1 cellular context compared by ENCODE assay signal in the genomic region with DNA sequence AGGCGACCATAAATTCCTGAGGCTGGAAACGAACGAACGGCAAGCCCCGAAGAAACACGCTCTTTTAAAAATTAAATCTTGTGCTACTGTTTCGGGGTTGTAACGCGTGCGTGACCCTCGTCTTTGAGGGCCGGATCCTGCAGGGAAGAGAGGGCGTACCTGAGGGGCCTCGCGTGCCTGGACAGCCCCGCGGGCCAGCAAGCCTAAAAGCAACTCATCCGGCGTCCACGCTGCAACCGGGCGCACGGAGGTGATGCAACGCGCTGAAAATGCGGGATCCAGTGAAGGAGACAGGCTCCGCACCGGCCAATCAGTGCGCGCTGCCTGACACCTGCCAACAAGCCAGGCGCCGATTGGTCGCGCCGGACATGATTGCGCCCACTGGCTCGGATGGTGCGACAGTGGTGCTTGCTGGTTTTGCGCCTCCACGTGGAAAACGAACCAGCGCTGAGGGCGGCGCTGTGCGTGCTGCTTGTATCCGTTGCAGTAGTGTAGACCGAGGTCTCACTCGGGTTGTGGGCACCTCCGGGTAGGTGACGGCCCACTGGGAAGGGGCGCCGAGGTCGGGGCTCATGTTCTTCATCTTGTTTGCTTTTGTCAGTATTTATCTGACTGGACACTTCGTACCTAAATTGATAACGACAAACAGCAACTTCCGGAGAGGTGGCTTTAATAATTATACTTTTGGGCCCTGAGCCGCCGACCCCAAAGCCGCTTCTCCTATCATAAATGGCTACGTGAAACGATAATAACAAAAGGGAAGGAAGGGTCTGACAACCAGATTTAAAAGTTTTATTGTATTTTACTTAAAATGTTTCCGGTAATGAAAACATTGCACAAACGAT.
TF ChIP-seq lines count a peak whose summit lies in the region.

A gene (minus strand): TSS at position 246 of the 845 bp plus-strand sequence. CDS start 4,278 bp downstream, outside the sequence.

TF ChIP-seq in K562, 482 proteins besides CTCF, POLR2A, EP300 and RAD21 (continued from another document and continues in another):
- TF ChIP-seq, protein P1, sequence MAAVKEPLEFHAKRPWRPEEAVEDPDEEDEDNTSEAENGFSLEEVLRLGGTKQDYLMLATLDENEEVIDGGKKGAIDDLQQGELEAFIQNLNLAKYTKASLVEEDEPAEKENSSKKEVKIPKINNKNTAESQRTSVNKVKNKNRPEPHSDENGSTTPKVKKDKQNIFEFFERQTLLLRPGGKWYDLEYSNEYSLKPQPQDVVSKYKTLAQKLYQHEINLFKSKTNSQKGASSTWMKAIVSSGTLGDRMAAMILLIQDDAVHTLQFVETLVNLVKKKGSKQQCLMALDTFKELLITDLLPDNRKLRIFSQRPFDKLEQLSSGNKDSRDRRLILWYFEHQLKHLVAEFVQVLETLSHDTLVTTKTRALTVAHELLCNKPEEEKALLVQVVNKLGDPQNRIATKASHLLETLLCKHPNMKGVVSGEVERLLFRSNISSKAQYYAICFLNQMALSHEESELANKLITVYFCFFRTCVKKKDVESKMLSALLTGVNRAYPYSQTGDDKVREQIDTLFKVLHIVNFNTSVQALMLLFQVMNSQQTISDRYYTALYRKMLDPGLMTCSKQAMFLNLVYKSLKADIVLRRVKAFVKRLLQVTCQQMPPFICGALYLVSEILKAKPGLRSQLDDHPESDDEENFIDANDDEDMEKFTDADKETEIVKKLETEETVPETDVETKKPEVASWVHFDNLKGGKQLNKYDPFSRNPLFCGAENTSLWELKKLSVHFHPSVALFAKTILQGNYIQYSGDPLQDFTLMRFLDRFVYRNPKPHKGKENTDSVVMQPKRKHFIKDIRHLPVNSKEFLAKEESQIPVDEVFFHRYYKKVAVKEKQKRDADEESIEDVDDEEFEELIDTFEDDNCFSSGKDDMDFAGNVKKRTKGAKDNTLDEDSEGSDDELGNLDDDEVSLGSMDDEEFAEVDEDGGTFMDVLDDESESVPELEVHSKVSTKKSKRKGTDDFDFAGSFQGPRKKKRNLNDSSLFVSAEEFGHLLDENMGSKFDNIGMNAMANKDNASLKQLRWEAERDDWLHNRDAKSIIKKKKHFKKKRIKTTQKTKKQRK (IDR thresholded peaks at IDR 0.05; ENCODE audit: borderline replicate concordance, low read depth, low read length) = no peak
- TF ChIP-seq GATAD2A (IDR thresholded peaks at IDR 0.05) (no peak), ARHGAP35 (IDR thresholded peaks at IDR 0.05; ENCODE audit: partially characterized antibody) (no peak), SIN3A (IDR thresholded peaks at IDR 0.05; ENCODE audit: borderline replicate concordance in 2 of 2, control insufficient read depth in 1 of 2, low read depth in 2 of 2, low read length in 2 of 2) (peak; percentile 89 to 92), FOS (IDR thresholded peaks at IDR 0.05; ENCODE audit: extremely low read depth, insufficient read length) (peak; percentile 99), SOX6 (IDR thresholded peaks at IDR 0.05) (peak; percentile 68), ETV1 (tag; conservative IDR thresholded peaks at IDR 0.05; ENCODE audit: low read depth) (peak; percentile 79), NCOA2 (IDR thresholded peaks at IDR 0.05; ENCODE audit: partially characterized antibody in 2 of 2) (no peak), RCOR1 (IDR thresholded peaks at IDR 0.05; ENCODE audit: borderline replicate concordance in 1 of 2, low read depth in 2 of 2, low read length in 2 of 2) (peak in 1 of 2 experiments; percentile 55; a peak in 1 of 4 replicates), TEAD1 (CRISPR knock-in tag; IDR thresholded peaks at IDR 0.05) (peak in 1 of 2 experiments; percentile 63; a peak in 2 of 4 replicates), PRMT5 (CRISPR knock-in tag; IDR thresholded peaks at IDR 0.05) (no peak), TSC22D4 (tag; IDR thresholded peaks at IDR 0.05) (no peak), ZNF717 (CRISPR knock-in tag; IDR thresholded peaks at IDR 0.05) (no peak), PCBP2 (IDR thresholded peaks at IDR 0.05; ENCODE audit: low read depth, low read length, poor library complexity, severe bottlenecking) (no peak), RBBP5 (IDR thresholded peaks at IDR 0.05; ENCODE audit: borderline replicate concordance, insufficient read depth, low read length, poor library complexity, severe bottlenecking) (peak; percentile 91), PHF21A (IDR thresholded peaks at IDR 0.05; ENCODE audit: borderline replicate concordance, low read depth) (no peak), MCM7 (IDR thresholded peaks at IDR 0.05) (no peak), ZNF3 (CRISPR knock-in tag; IDR thresholded peaks at IDR 0.05) (no peak), FOXP1 (CRISPR knock-in tag; IDR thresholded peaks at IDR 0.05) (peak; percentile 19; the same call in 1 of the 2 replicates), ZNF431 (CRISPR knock-in tag; IDR thresholded peaks at IDR 0.05) (peak; percentile 76; the same call in 1 of the 2 replicates), BRCA1 (IDR thresholded peaks at IDR 0.05) (no peak), BRCA1 (CRISPR knock-in tag; IDR thresholded peaks at IDR 0.05) (no peak), RNF2 (IDR thresholded peaks at IDR 0.05) (peak; percentile 88), MEIS2 (IDR thresholded peaks at IDR 0.05; ENCODE audit: partially characterized antibody) (no peak), PHB2 (IDR thresholded peaks at IDR 0.05; ENCODE audit: low read depth) (no peak), ZNF707 (CRISPR knock-in tag; conservative IDR thresholded peaks at IDR 0.05) (no peak), FOXK1 (CRISPR knock-in tag; IDR thresholded peaks at IDR 0.05; ENCODE audit: borderline replicate concordance) (no peak), ZNF282 (CRISPR knock-in tag; IDR thresholded peaks at IDR 0.05) (no peak)
- TF ChIP-seq, protein P2, sequence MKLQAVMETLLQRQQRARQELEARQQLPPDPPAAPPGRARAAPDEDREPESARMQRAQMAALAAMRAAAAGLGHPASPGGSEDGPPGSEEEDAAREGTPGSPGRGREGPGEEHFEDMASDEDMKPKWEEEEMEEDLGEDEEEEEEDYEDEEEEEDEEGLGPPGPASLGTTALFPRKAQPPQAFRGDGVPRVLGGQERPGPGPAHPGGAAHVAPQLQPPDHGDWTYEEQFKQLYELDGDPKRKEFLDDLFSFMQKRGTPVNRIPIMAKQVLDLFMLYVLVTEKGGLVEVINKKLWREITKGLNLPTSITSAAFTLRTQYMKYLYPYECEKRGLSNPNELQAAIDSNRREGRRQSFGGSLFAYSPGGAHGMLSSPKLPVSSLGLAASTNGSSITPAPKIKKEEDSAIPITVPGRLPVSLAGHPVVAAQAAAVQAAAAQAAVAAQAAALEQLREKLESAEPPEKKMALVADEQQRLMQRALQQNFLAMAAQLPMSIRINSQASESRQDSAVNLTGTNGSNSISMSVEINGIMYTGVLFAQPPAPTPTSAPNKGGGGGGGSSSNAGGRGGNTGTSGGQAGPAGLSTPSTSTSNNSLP (IDR thresholded peaks at IDR 0.05; ENCODE audit: borderline replicate concordance, low read depth, low read length) = no peak
- TF ChIP-seq, protein P3, sequence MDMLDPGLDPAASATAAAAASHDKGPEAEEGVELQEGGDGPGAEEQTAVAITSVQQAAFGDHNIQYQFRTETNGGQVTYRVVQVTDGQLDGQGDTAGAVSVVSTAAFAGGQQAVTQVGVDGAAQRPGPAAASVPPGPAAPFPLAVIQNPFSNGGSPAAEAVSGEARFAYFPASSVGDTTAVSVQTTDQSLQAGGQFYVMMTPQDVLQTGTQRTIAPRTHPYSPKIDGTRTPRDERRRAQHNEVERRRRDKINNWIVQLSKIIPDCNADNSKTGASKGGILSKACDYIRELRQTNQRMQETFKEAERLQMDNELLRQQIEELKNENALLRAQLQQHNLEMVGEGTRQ (CRISPR knock-in tag; IDR thresholded peaks at IDR 0.05) = no peak
- TF ChIP-seq, protein P4, sequence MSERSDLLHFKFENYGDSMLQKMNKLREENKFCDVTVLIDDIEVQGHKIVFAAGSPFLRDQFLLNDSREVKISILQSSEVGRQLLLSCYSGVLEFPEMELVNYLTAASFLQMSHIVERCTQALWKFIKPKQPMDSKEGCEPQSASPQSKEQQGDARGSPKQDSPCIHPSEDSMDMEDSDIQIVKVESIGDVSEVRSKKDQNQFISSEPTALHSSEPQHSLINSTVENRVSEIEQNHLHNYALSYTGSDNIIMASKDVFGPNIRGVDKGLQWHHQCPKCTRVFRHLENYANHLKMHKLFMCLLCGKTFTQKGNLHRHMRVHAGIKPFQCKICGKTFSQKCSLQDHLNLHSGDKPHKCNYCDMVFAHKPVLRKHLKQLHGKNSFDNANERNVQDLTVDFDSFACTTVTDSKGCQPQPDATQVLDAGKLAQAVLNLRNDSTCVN (CRISPR knock-in tag; IDR thresholded peaks at IDR 0.05) = no peak
- TF ChIP-seq, protein P5, sequence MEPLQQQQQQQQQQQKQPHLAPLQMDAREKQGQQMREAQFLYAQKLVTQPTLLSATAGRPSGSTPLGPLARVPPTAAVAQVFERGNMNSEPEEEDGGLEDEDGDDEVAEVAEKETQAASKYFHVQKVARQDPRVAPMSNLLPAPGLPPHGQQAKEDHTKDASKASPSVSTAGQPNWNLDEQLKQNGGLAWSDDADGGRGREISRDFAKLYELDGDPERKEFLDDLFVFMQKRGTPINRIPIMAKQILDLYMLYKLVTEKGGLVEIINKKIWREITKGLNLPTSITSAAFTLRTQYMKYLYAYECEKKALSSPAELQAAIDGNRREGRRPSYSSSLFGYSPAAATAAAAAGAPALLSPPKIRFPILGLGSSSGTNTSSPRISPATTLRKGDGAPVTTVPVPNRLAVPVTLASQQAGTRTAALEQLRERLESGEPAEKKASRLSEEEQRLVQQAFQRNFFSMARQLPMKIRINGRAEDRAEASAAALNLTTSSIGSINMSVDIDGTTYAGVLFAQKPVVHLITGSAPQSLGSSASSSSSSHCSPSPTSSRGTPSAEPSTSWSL (CRISPR knock-in tag; IDR thresholded peaks at IDR 0.05; ENCODE audit: borderline replicate concordance) = no peak
- TF ChIP-seq, protein P6, sequence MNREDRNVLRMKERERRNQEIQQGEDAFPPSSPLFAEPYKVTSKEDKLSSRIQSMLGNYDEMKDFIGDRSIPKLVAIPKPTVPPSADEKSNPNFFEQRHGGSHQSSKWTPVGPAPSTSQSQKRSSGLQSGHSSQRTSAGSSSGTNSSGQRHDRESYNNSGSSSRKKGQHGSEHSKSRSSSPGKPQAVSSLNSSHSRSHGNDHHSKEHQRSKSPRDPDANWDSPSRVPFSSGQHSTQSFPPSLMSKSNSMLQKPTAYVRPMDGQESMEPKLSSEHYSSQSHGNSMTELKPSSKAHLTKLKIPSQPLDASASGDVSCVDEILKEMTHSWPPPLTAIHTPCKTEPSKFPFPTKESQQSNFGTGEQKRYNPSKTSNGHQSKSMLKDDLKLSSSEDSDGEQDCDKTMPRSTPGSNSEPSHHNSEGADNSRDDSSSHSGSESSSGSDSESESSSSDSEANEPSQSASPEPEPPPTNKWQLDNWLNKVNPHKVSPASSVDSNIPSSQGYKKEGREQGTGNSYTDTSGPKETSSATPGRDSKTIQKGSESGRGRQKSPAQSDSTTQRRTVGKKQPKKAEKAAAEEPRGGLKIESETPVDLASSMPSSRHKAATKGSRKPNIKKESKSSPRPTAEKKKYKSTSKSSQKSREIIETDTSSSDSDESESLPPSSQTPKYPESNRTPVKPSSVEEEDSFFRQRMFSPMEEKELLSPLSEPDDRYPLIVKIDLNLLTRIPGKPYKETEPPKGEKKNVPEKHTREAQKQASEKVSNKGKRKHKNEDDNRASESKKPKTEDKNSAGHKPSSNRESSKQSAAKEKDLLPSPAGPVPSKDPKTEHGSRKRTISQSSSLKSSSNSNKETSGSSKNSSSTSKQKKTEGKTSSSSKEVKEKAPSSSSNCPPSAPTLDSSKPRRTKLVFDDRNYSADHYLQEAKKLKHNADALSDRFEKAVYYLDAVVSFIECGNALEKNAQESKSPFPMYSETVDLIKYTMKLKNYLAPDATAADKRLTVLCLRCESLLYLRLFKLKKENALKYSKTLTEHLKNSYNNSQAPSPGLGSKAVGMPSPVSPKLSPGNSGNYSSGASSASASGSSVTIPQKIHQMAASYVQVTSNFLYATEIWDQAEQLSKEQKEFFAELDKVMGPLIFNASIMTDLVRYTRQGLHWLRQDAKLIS (CRISPR knock-in tag; IDR thresholded peaks at IDR 0.05) = peak; percentile 95
- TF ChIP-seq, protein P7, sequence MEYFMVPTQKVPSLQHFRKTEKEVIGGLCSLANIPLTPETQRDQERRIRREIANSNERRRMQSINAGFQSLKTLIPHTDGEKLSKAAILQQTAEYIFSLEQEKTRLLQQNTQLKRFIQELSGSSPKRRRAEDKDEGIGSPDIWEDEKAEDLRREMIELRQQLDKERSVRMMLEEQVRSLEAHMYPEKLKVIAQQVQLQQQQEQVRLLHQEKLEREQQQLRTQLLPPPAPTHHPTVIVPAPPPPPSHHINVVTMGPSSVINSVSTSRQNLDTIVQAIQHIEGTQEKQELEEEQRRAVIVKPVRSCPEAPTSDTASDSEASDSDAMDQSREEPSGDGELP (CRISPR knock-in tag; IDR thresholded peaks at IDR 0.05; ENCODE audit: borderline replicate concordance) = peak; percentile 85
- TF ChIP-seq, protein P8, sequence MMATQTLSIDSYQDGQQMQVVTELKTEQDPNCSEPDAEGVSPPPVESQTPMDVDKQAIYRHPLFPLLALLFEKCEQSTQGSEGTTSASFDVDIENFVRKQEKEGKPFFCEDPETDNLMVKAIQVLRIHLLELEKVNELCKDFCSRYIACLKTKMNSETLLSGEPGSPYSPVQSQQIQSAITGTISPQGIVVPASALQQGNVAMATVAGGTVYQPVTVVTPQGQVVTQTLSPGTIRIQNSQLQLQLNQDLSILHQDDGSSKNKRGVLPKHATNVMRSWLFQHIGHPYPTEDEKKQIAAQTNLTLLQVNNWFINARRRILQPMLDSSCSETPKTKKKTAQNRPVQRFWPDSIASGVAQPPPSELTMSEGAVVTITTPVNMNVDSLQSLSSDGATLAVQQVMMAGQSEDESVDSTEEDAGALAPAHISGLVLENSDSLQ (IDR thresholded peaks at IDR 0.05) = peak; percentile 68; the same call in 1 of the 2 replicates
- TF ChIP-seq, protein P9, sequence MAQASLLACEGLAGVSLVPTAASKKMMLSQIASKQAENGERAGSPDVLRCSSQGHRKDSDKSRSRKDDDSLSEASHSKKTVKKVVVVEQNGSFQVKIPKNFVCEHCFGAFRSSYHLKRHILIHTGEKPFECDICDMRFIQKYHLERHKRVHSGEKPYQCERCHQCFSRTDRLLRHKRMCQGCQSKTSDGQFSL (CRISPR knock-in tag; IDR thresholded peaks at IDR 0.05) = no peak
- TF ChIP-seq, protein P9 (tag; IDR thresholded peaks at IDR 0.05) = no peak
- TF ChIP-seq, protein P10, sequence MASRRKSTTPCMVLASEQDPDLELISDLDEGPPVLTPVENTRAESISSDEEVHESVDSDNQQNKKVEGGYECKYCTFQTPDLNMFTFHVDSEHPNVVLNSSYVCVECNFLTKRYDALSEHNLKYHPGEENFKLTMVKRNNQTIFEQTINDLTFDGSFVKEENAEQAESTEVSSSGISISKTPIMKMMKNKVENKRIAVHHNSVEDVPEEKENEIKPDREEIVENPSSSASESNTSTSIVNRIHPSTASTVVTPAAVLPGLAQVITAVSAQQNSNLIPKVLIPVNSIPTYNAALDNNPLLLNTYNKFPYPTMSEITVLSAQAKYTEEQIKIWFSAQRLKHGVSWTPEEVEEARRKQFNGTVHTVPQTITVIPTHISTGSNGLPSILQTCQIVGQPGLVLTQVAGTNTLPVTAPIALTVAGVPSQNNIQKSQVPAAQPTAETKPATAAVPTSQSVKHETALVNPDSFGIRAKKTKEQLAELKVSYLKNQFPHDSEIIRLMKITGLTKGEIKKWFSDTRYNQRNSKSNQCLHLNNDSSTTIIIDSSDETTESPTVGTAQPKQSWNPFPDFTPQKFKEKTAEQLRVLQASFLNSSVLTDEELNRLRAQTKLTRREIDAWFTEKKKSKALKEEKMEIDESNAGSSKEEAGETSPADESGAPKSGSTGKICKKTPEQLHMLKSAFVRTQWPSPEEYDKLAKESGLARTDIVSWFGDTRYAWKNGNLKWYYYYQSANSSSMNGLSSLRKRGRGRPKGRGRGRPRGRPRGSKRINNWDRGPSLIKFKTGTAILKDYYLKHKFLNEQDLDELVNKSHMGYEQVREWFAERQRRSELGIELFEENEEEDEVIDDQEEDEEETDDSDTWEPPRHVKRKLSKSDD (conservative IDR thresholded peaks at IDR 0.05; ENCODE audit: low read length) = no peak
